20 cellular contexts compared by ENCODE assay signal in the genomic region with DNA sequence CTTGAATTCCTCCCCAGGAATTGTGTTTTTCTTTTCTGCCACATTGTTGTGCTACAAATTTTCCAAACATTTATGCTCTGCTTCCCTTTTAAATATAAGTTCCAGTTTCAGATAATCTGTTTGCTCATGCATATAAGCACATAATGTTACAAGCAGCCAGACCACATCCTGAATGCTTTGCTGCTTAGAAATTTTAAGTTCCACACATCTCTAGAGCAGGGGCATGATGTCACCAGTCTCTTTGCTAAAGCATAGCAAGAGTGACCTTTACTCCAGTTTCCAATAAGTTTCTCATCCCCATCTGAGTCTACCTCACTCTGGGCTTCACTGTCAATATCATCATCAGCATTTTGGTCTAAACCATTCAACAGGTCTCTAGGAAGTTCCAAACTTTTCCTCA.
DNase-seq lines count a peak whose midpoint lies in the region; ATAC-seq, FAIRE-seq and TF ChIP-seq lines count a peak whose summit lies in the region.
"Had no signal": no experiment of that assay in that cellular context is flagged by ENCODE, and none has a peak within 500 bp of the region (broad histone marks: within the 10 kb centered on the region; RNA-seq: fewer than 3 reads in every experiment).

No MANE protein-coding gene starts in this region.

- no peak overlapping the region for H3K4me2 ChIP-seq in MM.1S (ENCODE audit: low read depth, low read length)

- H3K36me3 ChIP-seq in MM.1S (replicated peaks; ENCODE audit: insufficient read depth, low read length), result no peaks in the 10 kb centered on the region
- H3K36me3 ChIP-seq in bronchial epithelial cell (ENCODE audit: control insufficient read depth, insufficient read depth, low read length), result no peaks in the 10 kb centered on the region

- no peak for TF ChIP-seq CTCF in MM.1S (IDR thresholded peaks at IDR 0.05; ENCODE audit: low read length)
- no peak for TF ChIP-seq CTCF in bronchial epithelial cell (IDR thresholded peaks at IDR 0.05; ENCODE audit: insufficient read depth, low read length, severe bottlenecking)

- no peak for FAIRE-seq in bronchial epithelial cell (lab: Jason Lieb, UNC)
- FAIRE-seq: RCC 7860 had no signal

- no peaks in the 10 kb centered on the region for H3K9me2 ChIP-seq in MM.1S (replicated peaks; ENCODE audit: insufficient read depth, low read length)

- no peaks in the 10 kb centered on the region for H3K27me3 ChIP-seq in MM.1S (replicated peaks; ENCODE audit: insufficient read depth, low read length)
- no peaks in the 10 kb centered on the region for H3K27me3 ChIP-seq in bronchial epithelial cell (ENCODE audit: control insufficient read depth, insufficient read depth, low read length)

- H3K4me3 ChIP-seq in MM.1S (ENCODE audit: low read length), result no peak overlapping the region
- H3K4me3 ChIP-seq in bronchial epithelial cell (ENCODE audit: low read depth, low read length), result no peak overlapping the region

- H3F3A ChIP-seq in MM.1S (ENCODE audit: insufficient read depth, low read length), result no peaks in the 10 kb centered on the region

- H3K27ac ChIP-seq in MM.1S (ENCODE audit: low read length), result no peak overlapping the region

- no peak for TF ChIP-seq POLR2A in GM18505 (IDR thresholded peaks at IDR 0.05; ENCODE audit: borderline replicate concordance, extremely low read depth, insufficient read depth, insufficient read length)

- no peak for ATAC-seq in GM18505 (IDR thresholded peaks at IDR 0.05; ENCODE audit: unreplicated experiment)
- ATAC-seq in GM18498 (IDR thresholded peaks at IDR 0.05; ENCODE audit: unreplicated experiment), result no peak
- ATAC-seq in GM18861 (IDR thresholded peaks at IDR 0.05; ENCODE audit: unreplicated experiment), result no peak

- no peak overlapping the region for H3K9ac ChIP-seq in MM.1S (ENCODE audit: low read length)

- DNase-seq in HS-5 (ENCODE audit: low read depth), result peak; percentile 4
- DNase-seq in MM.1S, result peak; percentile 18
- DNase-seq in bronchial epithelial cell (ENCODE audit: low read depth), result peak; percentile 1
- peak; percentile 63 for DNase-seq in kidney tubule cell (ENCODE audit: low spot score)
- no peak for DNase-seq in UCSD-AML1 (lab: John Stamatoyannopoulos, UW; ENCODE audit: unreplicated experiment)
- DNase-seq: CD4-positive, CD25-positive, alpha-beta regulatory T cell; COR-L47; DMS79; H7; KBM-7; NCI-H1694; NCI-H2081 treated with DMSO at 0.1 percent for 48 hours; NCI-H2171 treated with DMSO at 0.1 percent for 48 hours; NCI-H446; NCI-H526; Right ventricle myocardium superior had no signal

- no peaks in the 10 kb centered on the region for H3K4me1 ChIP-seq in MM.1S (ENCODE audit: low read length)

- no peaks in the 10 kb centered on the region for H3K9me3 ChIP-seq in MM.1S (replicated peaks; ENCODE audit: insufficient read depth, low read length)

- H2AFZ ChIP-seq in MM.1S (ENCODE audit: low read length), result no peak overlapping the region

- no peaks in the 10 kb centered on the region for H3K79me2 ChIP-seq in MM.1S (ENCODE audit: low read length)

- no peaks in the 10 kb centered on the region for H4K20me1 ChIP-seq in MM.1S (ENCODE audit: insufficient read depth, low read length)
